ENCODE assay signal across 13 cellular contexts in the genomic region with DNA sequence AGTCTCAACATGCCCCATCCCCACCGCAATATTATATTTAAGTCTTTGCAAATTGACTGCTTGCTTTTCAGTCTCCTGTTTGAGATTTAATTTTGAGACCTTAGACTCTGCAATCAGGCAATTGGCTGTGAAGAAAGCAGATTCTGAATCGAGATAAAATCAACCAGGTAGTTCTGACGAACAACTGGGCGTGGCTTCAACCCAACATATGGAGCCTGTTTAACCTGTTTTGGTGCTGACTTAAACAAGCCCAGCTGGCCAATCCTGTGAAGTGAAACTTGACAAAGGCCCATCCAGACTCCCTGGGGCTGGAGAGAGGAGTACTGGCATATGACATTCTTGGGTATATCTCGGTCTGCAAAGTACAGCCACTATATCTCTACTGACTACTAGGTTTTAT. TPM values are rescaled to one million over a fixed set of nuclear protein-coding genes. Genes with fewer than 3 reads are reported as not detected.
DNase-seq lines count a peak whose midpoint lies in the region; ATAC-seq lines count a peak whose summit lies in the region.
"Had no signal": no experiment of that assay in that cellular context is flagged by ENCODE, and none has a peak within 500 bp of the region (broad histone marks: within the 10 kb centered on the region; RNA-seq: fewer than 3 reads in every experiment).

No MANE protein-coding gene starts in this region.

- CTCF ChIA-PET in activated CD4-positive, alpha-beta T cell treated with anti-CD3 and anti-CD28 coated beads, Interleukin-2, amount 10 ng/mL, durations not matched to agents 7 days and 5 days (lab: Charles Lee), result interaction anchor here (0.5 kb wide), 1 partner anchor 26 kb away, joined by 3 read pairs; no protein-coding TSS in a partner anchor

- H3K27ac ChIP-seq in epithelial cell of prostate, result peak overlapping the region; percentile 68
- H3K27ac ChIP-seq: GM23248 had no signal

- no peak for ATAC-seq in GM18502 (IDR thresholded peaks at IDR 0.05; ENCODE audit: poor library complexity, unreplicated experiment)
- ATAC-seq: activated T-cell treated with anti-CD3 and anti-CD28 coated beads, Interleukin-2, amount 50 U/mL, for 72 hours; CD8-positive, alpha-beta T cell had no signal

- DNase-seq in DMS53 treated with DMSO at 0.1 percent for 48 hours (lab: John Stamatoyannopoulos, UW; ENCODE audit: unreplicated experiment), result peak; percentile 87
- DNase-seq in NCI-H345 (lab: John Stamatoyannopoulos, UW), result peak; percentile 94
- peak; percentile 94 for DNase-seq in epithelial cell of prostate (ENCODE audit: low read depth, low spot score)
- DNase-seq in activated CD4-positive, alpha-beta T cell treated with anti-CD3 and anti-CD28 coated beads, Interleukin-2, amount 10 ng/mL, durations not matched to agents 7 days and 5 days, result no peak
- DNase-seq in HAP-1 (ENCODE audit: low spot score in 2 of 2), result no peak
- DNase-seq in nucleus accumbens (lab: John Stamatoyannopoulos, UW), result no peak
- DNase-seq: activated T-cell treated with anti-CD3 and anti-CD28 coated beads, Interleukin-2, amount 50 U/mL, for 72 hours; GM23248; posterior cingulate gyrus had no signal

- peaks cover 14% of the 10 kb centered on the region for H3K4me1 Mint-ChIP-seq in activated CD4-positive, alpha-beta T cell treated with anti-CD3 and anti-CD28 coated beads, Interleukin-2, amount 10 ng/mL, durations not matched to agents 7 days and 5 days

- H3K36me3 ChIP-seq in neuron (ENCODE audit: insufficient read depth, low read length) (no peaks in the 10 kb centered on the region), HAP-1 (replicated peaks) (no peaks in the 10 kb centered on the region)

- no peak overlapping the region for H3K27ac Mint-ChIP-seq in activated CD4-positive, alpha-beta T cell treated with anti-CD3 and anti-CD28 coated beads, Interleukin-2, amount 10 ng/mL, durations not matched to agents 7 days and 5 days
- H3K27ac Mint-ChIP-seq: activated T-cell treated with anti-CD3 and anti-CD28 coated beads, Interleukin-2, amount 50 U/mL, for 72 hours; CD8-positive, alpha-beta T cell had no signal

- no peak overlapping the region for H3K4me3 Mint-ChIP-seq in activated CD4-positive, alpha-beta T cell treated with anti-CD3 and anti-CD28 coated beads, Interleukin-2, amount 10 ng/mL, durations not matched to agents 7 days and 5 days
- H3K4me3 Mint-ChIP-seq: activated T-cell treated with anti-CD3 and anti-CD28 coated beads, Interleukin-2, amount 50 U/mL, for 72 hours; CD8-positive, alpha-beta T cell had no signal

- POLR2A ChIA-PET in activated CD4-positive, alpha-beta T cell treated with anti-CD3 and anti-CD28 coated beads, Interleukin-2, amount 10 ng/mL, durations not matched to agents 7 days and 5 days (lab: Charles Lee), result no interaction called here

- in situ Hi-C loops in HAP-1 (cut with MboI; ENCODE audit: low sequenced_read_pairs), result no loop called here

- peaks cover 42% of the 10 kb centered on the region for H3K4me1 ChIP-seq in neuron (ENCODE audit: insufficient read depth, low read length)
- H3K4me1 ChIP-seq in HAP-1, result peaks cover 12% of the 10 kb centered on the region

- peaks cover 2% of the 10 kb centered on the region for H3K9me3 ChIP-seq in neuron (ENCODE audit: low read length)
- H3K9me3 ChIP-seq in HAP-1, result peaks cover 16% of the 10 kb centered on the region

- H3K9me3 Mint-ChIP-seq in activated CD4-positive, alpha-beta T cell treated with anti-CD3 and anti-CD28 coated beads, Interleukin-2, amount 10 ng/mL, durations not matched to agents 7 days and 5 days, result peaks cover 13% of the 10 kb centered on the region

- peaks cover 5% of the 10 kb centered on the region for H3K36me3 Mint-ChIP-seq in activated CD4-positive, alpha-beta T cell treated with anti-CD3 and anti-CD28 coated beads, Interleukin-2, amount 10 ng/mL, durations not matched to agents 7 days and 5 days (ENCODE audit: low read depth)

- H3K27me3 Mint-ChIP-seq in activated CD4-positive, alpha-beta T cell treated with anti-CD3 and anti-CD28 coated beads, Interleukin-2, amount 10 ng/mL, durations not matched to agents 7 days and 5 days, result peaks cover 2% of the 10 kb centered on the region

- peak overlapping the region; percentile 11 for H2AFZ ChIP-seq in neuron (ENCODE audit: low read depth, low read length)
- H2AFZ ChIP-seq: GM23248 had no signal

- H3K4me3 ChIP-seq in neuron (ENCODE audit: low read length) (no peak overlapping the region), HAP-1 (no peak overlapping the region)
- H3K4me3 ChIP-seq: GM23248 had no signal

- H3K27me3 ChIP-seq in neuron (ENCODE audit: insufficient read depth, low read length) (no peaks in the 10 kb centered on the region), HAP-1 (ENCODE audit: low read depth) (no peaks in the 10 kb centered on the region)

RNA-seq across cellular contexts. Expression of gene CIPC, which starts 9.8 kb away (rescaled TPM):
- total RNA-seq in activated CD4-positive, alpha-beta T cell treated with anti-CD3 and anti-CD28 coated beads, Interleukin-2, amount 10 ng/mL, durations not matched to agents 7 days and 5 days, result 10 to 100 TPM; 14.4 to 15.1 TPM

RNA-seq across cellular contexts. Expression of gene ZDHHC22, which starts 53.4 kb away (rescaled TPM):
- not detected for total RNA-seq in activated CD4-positive, alpha-beta T cell treated with anti-CD3 and anti-CD28 coated beads, Interleukin-2, amount 10 ng/mL, durations not matched to agents 7 days and 5 days
- total RNA-seq: activated T-cell treated with anti-CD3 and anti-CD28 coated beads, Interleukin-2, amount 50 U/mL, for 72 hours; CD8-positive, alpha-beta T cell; GM23248; T-helper 2 cell treated with Interferon-gamma antibody and Interleukin-4, amounts not matched to agents 100 ng/mL and 5 ng/mL, for 36 hours had no signal

RNA-seq across cellular contexts. Expression of gene IRF2BPL, which starts 59.7 kb away (rescaled TPM):
- total RNA-seq in activated CD4-positive, alpha-beta T cell treated with anti-CD3 and anti-CD28 coated beads, Interleukin-2, amount 10 ng/mL, durations not matched to agents 7 days and 5 days, result 10 to 100 TPM; 26.0 to 29.9 TPM

Comparison
In these comparisons a context has a peak if more than half of its experiments do, and no peak if none do; other contexts are left out.
1. DNase-seq: peak in DMS53 treated with DMSO at 0.1 percent for 48 hours (single experiment), NCI-H345 (single experiment) and epithelial cell of prostate (single experiment); none in activated CD4-positive, alpha-beta T cell treated with anti-CD3 and anti-CD28 coated beads, Interleukin-2, amount 10 ng/mL, durations not matched to agents 7 days and 5 days (single experiment), HAP-1 (0 of 2) and nucleus accumbens (0 of 56).